In the genomic region with DNA sequence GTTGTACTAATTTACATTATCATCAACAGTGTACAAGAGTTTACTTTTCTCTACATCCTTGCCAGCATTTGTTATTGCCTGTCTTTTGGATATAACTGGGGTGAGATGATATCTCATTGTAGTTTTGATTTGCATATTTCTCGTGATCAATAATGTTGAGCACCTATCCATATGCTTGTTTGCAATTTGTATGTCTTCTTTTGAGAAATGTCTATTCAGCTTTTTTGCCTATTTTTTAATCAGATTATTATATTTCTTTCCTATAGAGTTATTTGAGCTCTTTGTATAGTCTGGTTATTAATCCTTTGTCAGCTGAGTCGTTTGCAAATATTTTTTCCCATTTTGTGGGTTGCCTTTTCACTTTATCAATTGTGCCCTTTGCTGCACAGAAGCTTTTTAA, we compare ENCODE assay signal across 9 cellular contexts.
"Had no signal": no experiment of that assay in that cellular context is flagged by ENCODE, and none has a peak within 500 bp of the region (broad histone marks: within the 10 kb centered on the region; RNA-seq: fewer than 3 reads in every experiment).

No MANE protein-coding gene starts in this region.

- H3K36me3 ChIP-seq: HAP-1 had no signal

- FAIRE-seq: HTR-8/SVneo had no signal

- H3K4me2 ChIP-seq: KMS-11 had no signal

- H3K27ac Mint-ChIP-seq: HFFc6 had no signal

- H3K27ac ChIP-seq: GM23248, KMS-11 had no signal

- H2AFZ ChIP-seq: GM23248 had no signal

- DNase-seq: GM23248, GOT3, H7, HFFc6, KBM-7 had no signal

- H3K9me3 ChIP-seq: HAP-1 had no signal

- H3K9me3 Mint-ChIP-seq: HFFc6 had no signal

- H3K9ac ChIP-seq: GM23248, KMS-11 had no signal

- H3K4me3 ChIP-seq: GM23248, HAP-1 had no signal

- H3K4me1 ChIP-seq: HAP-1 had no signal

- ATAC-seq: HCT116 had no signal

- H3K4me3 Mint-ChIP-seq: HFFc6 had no signal
